1 cellular context compared by ENCODE assay signal in genomic region chr1:56578963-56579875, GRCh38.
A peak's percentile ranks its signal among the peaks of the same experiment; 100 is the strongest.
TF ChIP-seq lines count a peak whose summit lies in the region.

TSS of gene PLPP3 (minus strand) at chr1:56579563. CDS start at chr1:56579016, 547 bp downstream.

TF ChIP-seq in HEK293, 187 proteins besides CTCF, POLR2A, EP300 and RAD21 (continued from another document and continues in another):
- TF ChIP-seq PRDM4 (tag by site-specific recombination; IDR thresholded peaks at IDR 0.05) = peak; percentile 55; the same call in 1 of the 2 replicates
- TF ChIP-seq ZSCAN4 (tag by site-specific recombination; IDR thresholded peaks at IDR 0.05) = no peak
- TF ChIP-seq YY2 (tag by site-specific recombination; IDR thresholded peaks at IDR 0.05) = no peak
- TF ChIP-seq INSM2 (tag by site-specific recombination; IDR thresholded peaks at IDR 0.05) = no peak
- TF ChIP-seq ZNF571 (tag by site-specific recombination; IDR thresholded peaks at IDR 0.05) = no peak
- TF ChIP-seq GLIS2 (tag by site-specific recombination; IDR thresholded peaks at IDR 0.05) = no peak
- peak; percentile 74 for TF ChIP-seq ZIC2 (tag by site-specific recombination; IDR thresholded peaks at IDR 0.05)
- TF ChIP-seq ZBTB1 (tag by site-specific recombination; IDR thresholded peaks at IDR 0.05) = no peak
- TF ChIP-seq KLF10 (tag by site-specific recombination; IDR thresholded peaks at IDR 0.05) = no peak
- peak; percentile 86 for TF ChIP-seq PRDM6 (tag by site-specific recombination; IDR thresholded peaks at IDR 0.05)
- TF ChIP-seq PRDM10 (tag by site-specific recombination; IDR thresholded peaks at IDR 0.05) = peak; percentile 81
- no peak for TF ChIP-seq ZNF16 (tag by site-specific recombination; IDR thresholded peaks at IDR 0.05; ENCODE audit: low read depth)
- no peak for TF ChIP-seq HOXD13 (CRISPR knock-in tag; IDR thresholded peaks at IDR 0.05; ENCODE audit: borderline replicate concordance)
- no peak for TF ChIP-seq ZNF239 (tag by site-specific recombination; IDR thresholded peaks at IDR 0.05)
- TF ChIP-seq ZBTB7A (tag by site-specific recombination; IDR thresholded peaks at IDR 0.05; ENCODE audit: low read depth) = no peak
- no peak for TF ChIP-seq ZFP41 (tag by site-specific recombination; IDR thresholded peaks at IDR 0.05; ENCODE audit: borderline replicate concordance)
- TF ChIP-seq ZNF707 (tag by site-specific recombination; IDR thresholded peaks at IDR 0.05) = no peak
- TF ChIP-seq ATF2 (tag by site-specific recombination; IDR thresholded peaks at IDR 0.05; ENCODE audit: low read depth) = no peak
- TF ChIP-seq ZNF501 (tag by site-specific recombination; IDR thresholded peaks at IDR 0.05) = peak; percentile 77
- TF ChIP-seq ZBTB26 (tag by site-specific recombination; optimal IDR thresholded peaks at IDR 0.05) = peak; percentile 94
- TF ChIP-seq PATZ1 (tag by site-specific recombination; IDR thresholded peaks at IDR 0.05) = peak; percentile 81
- peak; percentile 70 for TF ChIP-seq ZNF629 (tag by site-specific recombination; IDR thresholded peaks at IDR 0.05)
- no peak for TF ChIP-seq ZNF248 (tag by site-specific recombination; IDR thresholded peaks at IDR 0.05)
- no peak for TF ChIP-seq ZNF202 (tag by site-specific recombination; IDR thresholded peaks at IDR 0.05; ENCODE audit: borderline replicate concordance)
- TF ChIP-seq WT1 (tag by site-specific recombination; IDR thresholded peaks at IDR 0.05) = 0 out of 2 replicates have a peak, but pooled peaks have one; percentile 25
- no peak for TF ChIP-seq ZNF692 (tag by site-specific recombination; IDR thresholded peaks at IDR 0.05)
- peak; percentile 96 for TF ChIP-seq ZNF335 (tag by site-specific recombination; conservative IDR thresholded peaks at IDR 0.05)
- TF ChIP-seq ELK4 (IDR thresholded peaks at IDR 0.05; ENCODE audit: borderline replicate concordance, low read depth, low read length) = no peak
- peak; percentile 20; the same call in 1 of the 2 replicates for TF ChIP-seq KLF17 (tag by site-specific recombination; IDR thresholded peaks at IDR 0.05)
- no peak for TF ChIP-seq ZNF521 (tag by site-specific recombination; IDR thresholded peaks at IDR 0.05)
- TF ChIP-seq ZNF677 (tag by site-specific recombination; IDR thresholded peaks at IDR 0.05) = no peak
